8 cellular contexts compared by ENCODE assay signal in genomic region chr17:31550389-31551056, GRCh38.
DNase-seq lines count a peak whose midpoint lies in the region; ATAC-seq and TF ChIP-seq lines count a peak whose summit lies in the region.

No MANE protein-coding gene starts in this region.

- H3K36me3 Mint-ChIP-seq in activated T-cell treated with anti-CD3 and anti-CD28 coated beads, Interleukin-2, amount 50 U/mL, for 4 hours (ENCODE audit: insufficient read depth) = no peaks in the 10 kb centered on the region

- H3K27me3 Mint-ChIP-seq in activated T-cell treated with anti-CD3 and anti-CD28 coated beads, Interleukin-2, amount 50 U/mL, for 4 hours (ENCODE audit: low read depth) = no peaks in the 10 kb centered on the region

- no peaks in the 10 kb centered on the region for H4K20me1 ChIP-seq in fibroblast of lung (ENCODE audit: control insufficient read depth, extremely low read depth, insufficient read depth, low read length)

- H3K9me3 ChIP-seq in SK-N-MC (ENCODE audit: low read depth, low read length) = no peaks in the 10 kb centered on the region
- H3K9me3 ChIP-seq in fibroblast of lung (ENCODE audit: control insufficient read depth, insufficient read depth, low read depth, low read length) = no peaks in the 10 kb centered on the region

- peak overlapping the region; percentile 98 for H3K4me3 ChIP-seq in SK-N-MC
- H3K4me3 ChIP-seq in fibroblast of lung (replicated peaks in 1 of 4; ENCODE audit: control extremely low read depth in 1 of 4, insufficient read depth in 1 of 4, low read depth in 3 of 4, low read length in 4 of 4) = peak overlapping the region; percentile 26 to 86 (median 50)
- peak overlapping the region; percentile 62 for H3K4me3 ChIP-seq in rectal smooth muscle tissue (ENCODE audit: low read length)

- H3K4me2 ChIP-seq in fibroblast of lung (ENCODE audit: extremely low read depth, insufficient read depth, low read length) = peak overlapping the region; percentile 76

- no peak overlapping the region for H3K27ac ChIP-seq in SK-N-MC
- H3K27ac ChIP-seq in fibroblast of lung (ENCODE audit: insufficient read depth, low read length) = peak overlapping the region; percentile 13
- H3K27ac ChIP-seq in rectal smooth muscle tissue (ENCODE audit: low read depth, low read length) = no peak overlapping the region

- H3K9ac ChIP-seq in SK-N-MC (ENCODE audit: insufficient read length) = peak overlapping the region; percentile 53
- peak overlapping the region; percentile 41 for H3K9ac ChIP-seq in fibroblast of lung (ENCODE audit: insufficient read depth, low read length)
- no peak overlapping the region for H3K9ac ChIP-seq in rectal smooth muscle tissue (ENCODE audit: low read length)

- peak overlapping the region; percentile 18 for H2AFZ ChIP-seq in fibroblast of lung (ENCODE audit: low read length)

- TF ChIP-seq CTCF in fibroblast of lung (conservative IDR thresholded peaks at IDR 0.05 in 1 of 2, IDR thresholded peaks at IDR 0.05 in 1 of 2; ENCODE audit: low read depth in 1 of 2, low read length in 2 of 2) = no peak

- no peaks in the 10 kb centered on the region for H3K36me3 ChIP-seq in SK-N-MC (ENCODE audit: insufficient read depth, low read length)
- H3K36me3 ChIP-seq in fibroblast of lung (ENCODE audit: control insufficient read depth, insufficient read depth, low read length) = no peaks in the 10 kb centered on the region
- no peaks in the 10 kb centered on the region for H3K36me3 ChIP-seq in rectal smooth muscle tissue (ENCODE audit: control insufficient read depth, insufficient read depth, low read length)

- H3K4me1 ChIP-seq in fibroblast of lung (ENCODE audit: control insufficient read depth, extremely low read depth, insufficient read depth, low read length) (no peaks in the 10 kb centered on the region), rectal smooth muscle tissue (ENCODE audit: control insufficient read depth, insufficient read depth, low read length) (no peaks in the 10 kb centered on the region)

- no peak for DNase-seq in activated T-cell treated with anti-CD3 and anti-CD28 coated beads, Interleukin-2, amount 50 U/mL, for 4 hours
- no peak for DNase-seq in activated T-cell treated with anti-CD3 and anti-CD28 coated beads, Interleukin-2, amount 50 U/mL, for 48 hours
- no peak for DNase-seq in SK-N-MC (ENCODE audit: low read depth, low spot score)
- DNase-seq in fibroblast of lung (ENCODE audit: low read depth in 2 of 2) = peak in 1 of 2 donors; percentile 44
- no peak for DNase-seq in SIG-M5 (lab: John Stamatoyannopoulos, UW)
- no peak for DNase-seq in COLO668 (lab: John Stamatoyannopoulos, UW; ENCODE audit: unreplicated experiment)

- peak overlapping the region; percentile 90 for H3K4me3 Mint-ChIP-seq in activated T-cell treated with anti-CD3 and anti-CD28 coated beads, Interleukin-2, amount 50 U/mL, for 4 hours

- H3K27me3 ChIP-seq in fibroblast of lung (ENCODE audit: control insufficient read depth, insufficient read depth, low read length) = no peaks in the 10 kb centered on the region
- no peaks in the 10 kb centered on the region for H3K27me3 ChIP-seq in rectal smooth muscle tissue (ENCODE audit: control insufficient read depth, insufficient read depth, low read length)

- ATAC-seq in activated T-cell treated with anti-CD3 and anti-CD28 coated beads, Interleukin-2, amount 50 U/mL, for 4 hours = no peak
- ATAC-seq in HG03457 (IDR thresholded peaks at IDR 0.05; ENCODE audit: unreplicated experiment) = no peak

- H3K9me3 Mint-ChIP-seq in activated T-cell treated with anti-CD3 and anti-CD28 coated beads, Interleukin-2, amount 50 U/mL, for 4 hours = no peaks in the 10 kb centered on the region

- H3K79me2 ChIP-seq in fibroblast of lung (ENCODE audit: control insufficient read depth, insufficient read depth, low read length) = peaks cover 1% of the 10 kb centered on the region

- peaks cover 11% of the 10 kb centered on the region for H3K4me1 Mint-ChIP-seq in activated T-cell treated with anti-CD3 and anti-CD28 coated beads, Interleukin-2, amount 50 U/mL, for 4 hours (ENCODE audit: low read depth)
